In the genomic region with DNA sequence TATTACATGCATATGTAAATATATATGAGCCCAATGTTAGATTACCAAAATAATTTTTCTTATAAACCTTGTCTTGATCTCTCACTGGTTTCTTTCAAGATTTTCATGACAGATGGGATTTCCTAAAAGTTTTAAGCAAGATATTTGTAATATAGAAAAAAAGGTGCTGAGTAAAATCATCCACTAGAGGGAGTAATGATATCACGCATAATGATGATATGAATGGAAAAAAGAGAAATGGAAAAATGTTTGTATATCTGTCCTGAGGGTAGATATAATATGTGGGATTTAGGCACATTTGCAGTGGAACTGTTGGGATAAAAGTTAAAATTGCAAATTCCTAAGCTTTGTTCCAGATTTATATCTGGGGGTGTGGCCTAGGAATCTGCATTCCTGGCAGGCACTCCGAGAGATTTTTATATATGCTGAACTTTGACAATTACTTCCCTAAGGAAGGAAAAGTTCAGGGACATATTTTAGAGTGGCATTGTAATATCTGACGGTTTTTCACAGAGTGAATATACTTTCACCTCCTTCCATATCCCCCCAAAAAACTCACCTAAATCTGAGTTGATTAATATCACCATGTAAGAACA, we compare ENCODE assay signal across 8 cellular contexts.
DNase-seq lines count a peak whose midpoint lies in the region; ATAC-seq and TF ChIP-seq lines count a peak whose summit lies in the region.

No MANE protein-coding gene starts in this region.

- peaks cover under 1 to 5% of the 10 kb centered on the region in 2 donors for H3K36me3 Mint-ChIP-seq in CD4-positive, alpha-beta memory T cell
- H3K36me3 Mint-ChIP-seq in activated naive CD4-positive, alpha-beta T cell treated with anti-CD3 and anti-CD28 coated beads, Interleukin-2, amount 10 ng/mL, durations not matched to agents 7 days and 5 days, result peaks cover 1% of the 10 kb centered on the region

- H3K27ac ChIP-seq in CD4-positive, alpha-beta memory T cell (ENCODE audit: low read depth, low read length), result no peak overlapping the region
- H3K27ac ChIP-seq in KMS-11, result no peak overlapping the region

- no peaks in the 10 kb centered on the region for H3K36me3 ChIP-seq in CD4-positive, alpha-beta memory T cell (ENCODE audit: insufficient read depth, low read length)
- H3K36me3 ChIP-seq in KMS-11 (ENCODE audit: insufficient read depth) (no peaks in the 10 kb centered on the region), MG63 (no peaks in the 10 kb centered on the region)

- H3K4me3 Mint-ChIP-seq in CD4-positive, alpha-beta memory T cell, result no peak overlapping the region
- H3K4me3 Mint-ChIP-seq in activated naive CD4-positive, alpha-beta T cell treated with anti-CD3 and anti-CD28 coated beads, Interleukin-2, amount 10 ng/mL, durations not matched to agents 7 days and 5 days, result no peak overlapping the region

- peaks cover 29 to 43% (median 31%) of the 10 kb centered on the region in 4 donors for H3K4me1 Mint-ChIP-seq in CD4-positive, alpha-beta memory T cell
- H3K4me1 Mint-ChIP-seq in activated naive CD4-positive, alpha-beta T cell treated with anti-CD3 and anti-CD28 coated beads, Interleukin-2, amount 10 ng/mL, durations not matched to agents 7 days and 5 days, result peaks cover 26% of the 10 kb centered on the region

- peak in 4 of 5 donors; percentile 34 to 43 (median 38) for DNase-seq in CD4-positive, alpha-beta memory T cell
- DNase-seq in kidney glomerular epithelial cell (lab: John Stamatoyannopoulos, UW) (peak; percentile 68), MG63 (no peak), D341Med (ENCODE audit: low spot score) (no peak)
- no peak for DNase-seq in activated naive CD4-positive, alpha-beta T cell treated with anti-CD3 and anti-CD28 coated beads, Interleukin-2, amount 10 ng/mL, durations not matched to agents 7 days and 5 days

- POLR2A ChIA-PET in CD4-positive, alpha-beta memory T cell (lab: Charles Lee; ENCODE audit: partially characterized antibody), result interaction anchor here (1.3 to 1.9 kb wide), 3 partner anchors 111 to 126 kb away, joined by 5 to 7 read pairs (median 5); no protein-coding TSS in a partner anchor

- CTCF ChIA-PET in CD4-positive, alpha-beta memory T cell (lab: Charles Lee; ENCODE audit: partially characterized antibody), result interaction anchor here (0.9 to 14.8 kb wide), 16 partner anchors 7 to 1189 kb away, joined by 3 to 633 read pairs (median 6); partner anchors contain the start of gene TMA16
- CTCF ChIA-PET in activated naive CD4-positive, alpha-beta T cell treated with anti-CD3 and anti-CD28 coated beads, Interleukin-2, amount 10 ng/mL, durations not matched to agents 7 days and 5 days (lab: Charles Lee), result interaction anchor here (0.6 to 3.2 kb wide), 9 partner anchors 13 to 1189 kb away, joined by 3 to 24 read pairs (median 3); no protein-coding TSS in a partner anchor

- no peaks in the 10 kb centered on the region for H3K27me3 Mint-ChIP-seq in CD4-positive, alpha-beta memory T cell
- no peaks in the 10 kb centered on the region for H3K27me3 Mint-ChIP-seq in activated naive CD4-positive, alpha-beta T cell treated with anti-CD3 and anti-CD28 coated beads, Interleukin-2, amount 10 ng/mL, durations not matched to agents 7 days and 5 days

- H3K79me2 ChIP-seq in KMS-11 (ENCODE audit: insufficient read depth, low read depth), result no peaks in the 10 kb centered on the region

- H3K9me3 ChIP-seq in CD4-positive, alpha-beta memory T cell (ENCODE audit: control insufficient read depth in 1 of 2, low read length in 2 of 2), result no peaks in the 10 kb centered on the region
- no peaks in the 10 kb centered on the region for H3K9me3 ChIP-seq in MG63

- no peak overlapping the region for H2AFZ ChIP-seq in KMS-11 (ENCODE audit: low read depth)

- no peaks in the 10 kb centered on the region for H4K20me1 ChIP-seq in KMS-11 (ENCODE audit: insufficient read depth)

- H3K4me3 ChIP-seq in CD4-positive, alpha-beta memory T cell (ENCODE audit: low read length in 2 of 2), result no peak overlapping the region
- no peak overlapping the region for H3K4me3 ChIP-seq in KMS-11 (IDR thresholded peaks at IDR 0.05; ENCODE audit: insufficient read depth, low read depth, low read length)
- H3K4me3 ChIP-seq in WI38 (ENCODE audit: low read depth, low read length), result no peak overlapping the region
- H3K4me3 ChIP-seq in MG63, result no peak overlapping the region

- peak overlapping the region in 2 of 7 donors; percentile 2 to 10 for H3K27ac Mint-ChIP-seq in CD4-positive, alpha-beta memory T cell
- H3K27ac Mint-ChIP-seq in activated naive CD4-positive, alpha-beta T cell treated with anti-CD3 and anti-CD28 coated beads, Interleukin-2, amount 10 ng/mL, durations not matched to agents 7 days and 5 days, result no peak overlapping the region

- H3K27me3 ChIP-seq in CD4-positive, alpha-beta memory T cell (ENCODE audit: insufficient read depth, low read length), result no peaks in the 10 kb centered on the region
- H3K27me3 ChIP-seq in KMS-11 (ENCODE audit: insufficient read depth, low read depth) (no peaks in the 10 kb centered on the region), MG63 (no peaks in the 10 kb centered on the region)

- TF ChIP-seq CTCF in KMS-11 (conservative IDR thresholded peaks at IDR 0.05; ENCODE audit: low read depth, low read length), result peak; percentile 94
- TF ChIP-seq CTCF in WI38 (IDR thresholded peaks at IDR 0.05; ENCODE audit: low read depth, low read length), result peak; percentile 27; the same call in 1 of the 2 replicates

- intact Hi-C loops in CD4-positive, alpha-beta memory T cell (cut with micrococcal nuclease), result loop anchor here (1.0 to 5.0 kb wide), 7 partner anchors 112 to 1542 kb away; no protein-coding TSS in a partner anchor

- H3K9me3 Mint-ChIP-seq in CD4-positive, alpha-beta memory T cell, result peaks cover 0 to 7% (median 2%) of the 10 kb centered on the region in 8 donors
- H3K9me3 Mint-ChIP-seq in activated naive CD4-positive, alpha-beta T cell treated with anti-CD3 and anti-CD28 coated beads, Interleukin-2, amount 10 ng/mL, durations not matched to agents 7 days and 5 days, result peaks cover 2% of the 10 kb centered on the region

- H3K9ac ChIP-seq in KMS-11, result no peak overlapping the region

- H3K4me2 ChIP-seq in KMS-11, result no peak overlapping the region

- H3K4me1 ChIP-seq in CD4-positive, alpha-beta memory T cell (ENCODE audit: insufficient read depth, low read length), result peaks cover 38% of the 10 kb centered on the region
- no peaks in the 10 kb centered on the region for H3K4me1 ChIP-seq in KMS-11 (ENCODE audit: low read depth, poor library complexity, severe bottlenecking)

- ATAC-seq in GM21381 (IDR thresholded peaks at IDR 0.05; ENCODE audit: unreplicated experiment), result no peak

Comparison
In these comparisons a context has a peak if more than half of its experiments do, and no peak if none do; other contexts are left out.
1. DNase-seq: peak in CD4-positive, alpha-beta memory T cell (4 of 5) and kidney glomerular epithelial cell (single experiment); none in MG63 (single experiment), D341Med (single experiment) and activated naive CD4-positive, alpha-beta T cell treated with anti-CD3 and anti-CD28 coated beads, Interleukin-2, amount 10 ng/mL, durations not matched to agents 7 days and 5 days (single experiment).